ENCODE assay signal across 1 cellular context in the genomic region with DNA sequence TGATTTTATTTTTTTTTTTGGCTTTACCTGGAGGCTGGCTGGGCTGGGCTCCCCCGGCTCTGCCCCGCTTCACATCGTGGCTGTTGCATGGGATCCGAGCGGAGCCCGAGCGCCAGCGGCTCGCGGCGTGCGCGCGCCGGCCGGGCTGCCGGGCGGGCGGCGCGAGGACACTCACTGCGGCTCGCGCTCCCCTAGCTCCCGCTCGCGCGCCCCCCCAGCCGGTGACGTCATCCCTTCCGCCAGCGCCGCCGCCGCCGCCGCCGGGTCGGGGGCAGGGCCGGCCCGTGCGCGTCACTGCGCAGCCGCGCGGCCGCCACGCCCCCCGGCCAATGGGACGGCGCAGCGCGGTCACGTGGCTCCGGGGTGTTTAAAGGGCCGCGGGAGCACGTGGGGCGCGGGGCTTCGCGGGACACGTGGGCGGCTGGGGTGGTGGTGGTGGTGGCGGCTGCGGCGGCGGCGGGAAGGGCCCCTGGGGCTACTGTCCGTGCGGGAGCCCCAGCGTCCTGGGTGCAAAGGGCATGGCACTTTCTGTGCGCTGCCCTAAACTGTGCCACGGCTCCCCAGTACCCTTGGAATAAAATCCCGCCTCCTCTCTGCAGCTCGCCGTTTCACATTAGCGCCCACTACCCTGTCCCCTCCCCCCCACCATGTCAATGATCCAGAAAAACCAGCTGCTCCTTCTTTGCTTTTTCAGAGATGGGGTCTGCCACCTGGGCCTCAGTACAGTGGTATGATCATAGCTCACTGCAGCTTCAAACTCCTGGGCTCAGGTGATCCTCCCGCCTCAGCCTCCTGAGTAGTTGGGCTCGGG.
A peak's percentile ranks its signal among the peaks of the same experiment; 100 is the strongest.
TF ChIP-seq lines count a peak whose summit lies in the region.

TSS of gene PTPRS (minus strand) at position 176 of the 811 bp plus-strand sequence. CDS start 54,672 bp downstream, outside the sequence.

TF ChIP-seq in K562, 482 proteins besides CTCF, POLR2A, EP300 and RAD21 (continued from another document and continues in another):
- TF ChIP-seq ERF (CRISPR knock-in tag; IDR thresholded peaks at IDR 0.05) (peak; percentile 70; the same call in 1 of the 2 replicates), FOXM1 (IDR thresholded peaks at IDR 0.05; ENCODE audit: low read depth) (no peak), FOXM1 (CRISPR knock-in tag; IDR thresholded peaks at IDR 0.05; ENCODE audit: low read depth) (peak; percentile 81; the same call in 1 of the 2 replicates), CCAR2 (IDR thresholded peaks at IDR 0.05; ENCODE audit: low read depth, low read length) (no peak), ZNF197 (CRISPR knock-in tag; IDR thresholded peaks at IDR 0.05; ENCODE audit: low read depth) (no peak), ZNF431 (CRISPR knock-in tag; IDR thresholded peaks at IDR 0.05) (peak; percentile 84; the same call in 1 of the 2 replicates), PHF20 (IDR thresholded peaks at IDR 0.05; ENCODE audit: partially characterized antibody) (no peak), ZNF224 (CRISPR knock-in tag; IDR thresholded peaks at IDR 0.05) (peak; percentile 73; the same call in 1 of the 2 replicates), ZNF134 (CRISPR knock-in tag; conservative IDR thresholded peaks at IDR 0.05) (no peak), NFATC3 (IDR thresholded peaks at IDR 0.05) (no peak), ZNF121 (CRISPR knock-in tag; conservative IDR thresholded peaks at IDR 0.05) (no peak), CXXC5 (CRISPR knock-in tag; IDR thresholded peaks at IDR 0.05) (peak; percentile 82), DACH1 (IDR thresholded peaks at IDR 0.05; ENCODE audit: partially characterized antibody) (no peak), NKRF (IDR thresholded peaks at IDR 0.05; ENCODE audit: borderline replicate concordance) (peak; percentile 92), ZNF124 (CRISPR knock-in tag; IDR thresholded peaks at IDR 0.05) (peak; percentile 79; the same call in 1 of the 2 replicates), FOXA3 (CRISPR knock-in tag; conservative IDR thresholded peaks at IDR 0.05 in 1 of 2, IDR thresholded peaks at IDR 0.05 in 1 of 2) (peak in 1 of 2 experiments; percentile 81; a peak in 1 of 4 replicates), ZNF12 (CRISPR knock-in tag; IDR thresholded peaks at IDR 0.05) (no peak), STAG1 (CRISPR knock-in tag; IDR thresholded peaks at IDR 0.05; ENCODE audit: borderline replicate concordance) (no peak), SIN3A (IDR thresholded peaks at IDR 0.05; ENCODE audit: borderline replicate concordance in 2 of 2, control insufficient read depth in 1 of 2, low read depth in 2 of 2, low read length in 2 of 2) (peak in 1 of 2 experiments; percentile 96; a peak in 2 of 4 replicates), CREB1 (IDR thresholded peaks at IDR 0.05) (peak; percentile 71; the same call in 1 of the 2 replicates), CREB1 (CRISPR knock-in tag; IDR thresholded peaks at IDR 0.05) (no peak; the same call in none of the 2 replicates), ATF6 (CRISPR knock-in tag; IDR thresholded peaks at IDR 0.05) (peak; percentile 98), HDGF (IDR thresholded peaks at IDR 0.05) (no peak), ATF1 (CRISPR knock-in tag; IDR thresholded peaks at IDR 0.05) (no peak), ATF1 (tag; IDR thresholded peaks at IDR 0.05) (0 out of 2 replicates have a peak, but pooled peaks have one; percentile 10), ZNF263 (CRISPR knock-in tag; IDR thresholded peaks at IDR 0.05; ENCODE audit: borderline replicate concordance) (peak; percentile 77), NFYB (IDR thresholded peaks at IDR 0.05; ENCODE audit: extremely low read depth, insufficient read length) (peak; percentile 85), POLR2G (IDR thresholded peaks at IDR 0.05; ENCODE audit: low read depth, low read length) (peak; percentile 52; the same call in 1 of the 2 replicates), TSHZ1 (CRISPR knock-in tag; IDR thresholded peaks at IDR 0.05) (no peak), TCF15 (CRISPR knock-in tag; IDR thresholded peaks at IDR 0.05) (no peak), GABPA (tag; conservative IDR thresholded peaks at IDR 0.05; ENCODE audit: low read depth) (0 out of 2 replicates have a peak, but pooled peaks have one; percentile 17), HMGXB4 (CRISPR knock-in tag; IDR thresholded peaks at IDR 0.05) (peak; percentile 38; the same call in 1 of the 2 replicates)
- TF ChIP-seq, protein P1, sequence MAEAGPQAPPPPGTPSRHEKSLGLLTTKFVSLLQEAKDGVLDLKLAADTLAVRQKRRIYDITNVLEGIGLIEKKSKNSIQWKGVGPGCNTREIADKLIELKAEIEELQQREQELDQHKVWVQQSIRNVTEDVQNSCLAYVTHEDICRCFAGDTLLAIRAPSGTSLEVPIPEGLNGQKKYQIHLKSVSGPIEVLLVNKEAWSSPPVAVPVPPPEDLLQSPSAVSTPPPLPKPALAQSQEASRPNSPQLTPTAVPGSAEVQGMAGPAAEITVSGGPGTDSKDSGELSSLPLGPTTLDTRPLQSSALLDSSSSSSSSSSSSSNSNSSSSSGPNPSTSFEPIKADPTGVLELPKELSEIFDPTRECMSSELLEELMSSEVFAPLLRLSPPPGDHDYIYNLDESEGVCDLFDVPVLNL (CRISPR knock-in tag; IDR thresholded peaks at IDR 0.05; ENCODE audit: low read depth) = peak; percentile 61; the same call in 1 of the 2 replicates
- TF ChIP-seq, protein P2, sequence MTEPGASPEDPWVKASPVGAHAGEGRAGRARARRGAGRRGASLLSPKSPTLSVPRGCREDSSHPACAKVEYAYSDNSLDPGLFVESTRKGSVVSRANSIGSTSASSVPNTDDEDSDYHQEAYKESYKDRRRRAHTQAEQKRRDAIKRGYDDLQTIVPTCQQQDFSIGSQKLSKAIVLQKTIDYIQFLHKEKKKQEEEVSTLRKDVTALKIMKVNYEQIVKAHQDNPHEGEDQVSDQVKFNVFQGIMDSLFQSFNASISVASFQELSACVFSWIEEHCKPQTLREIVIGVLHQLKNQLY (CRISPR knock-in tag; conservative IDR thresholded peaks at IDR 0.05) = peak in 1 of 2 experiments; percentile 62; a peak in 1 of 4 replicates
- TF ChIP-seq, protein P3, sequence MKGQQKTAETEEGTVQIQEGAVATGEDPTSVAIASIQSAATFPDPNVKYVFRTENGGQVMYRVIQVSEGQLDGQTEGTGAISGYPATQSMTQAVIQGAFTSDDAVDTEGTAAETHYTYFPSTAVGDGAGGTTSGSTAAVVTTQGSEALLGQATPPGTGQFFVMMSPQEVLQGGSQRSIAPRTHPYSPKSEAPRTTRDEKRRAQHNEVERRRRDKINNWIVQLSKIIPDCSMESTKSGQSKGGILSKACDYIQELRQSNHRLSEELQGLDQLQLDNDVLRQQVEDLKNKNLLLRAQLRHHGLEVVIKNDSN (CRISPR knock-in tag; IDR thresholded peaks at IDR 0.05) = peak; percentile 91
- TF ChIP-seq, protein P4, sequence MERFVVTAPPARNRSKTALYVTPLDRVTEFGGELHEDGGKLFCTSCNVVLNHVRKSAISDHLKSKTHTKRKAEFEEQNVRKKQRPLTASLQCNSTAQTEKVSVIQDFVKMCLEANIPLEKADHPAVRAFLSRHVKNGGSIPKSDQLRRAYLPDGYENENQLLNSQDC (CRISPR knock-in tag; IDR thresholded peaks at IDR 0.05) = no peak
- TF ChIP-seq, protein P5, sequence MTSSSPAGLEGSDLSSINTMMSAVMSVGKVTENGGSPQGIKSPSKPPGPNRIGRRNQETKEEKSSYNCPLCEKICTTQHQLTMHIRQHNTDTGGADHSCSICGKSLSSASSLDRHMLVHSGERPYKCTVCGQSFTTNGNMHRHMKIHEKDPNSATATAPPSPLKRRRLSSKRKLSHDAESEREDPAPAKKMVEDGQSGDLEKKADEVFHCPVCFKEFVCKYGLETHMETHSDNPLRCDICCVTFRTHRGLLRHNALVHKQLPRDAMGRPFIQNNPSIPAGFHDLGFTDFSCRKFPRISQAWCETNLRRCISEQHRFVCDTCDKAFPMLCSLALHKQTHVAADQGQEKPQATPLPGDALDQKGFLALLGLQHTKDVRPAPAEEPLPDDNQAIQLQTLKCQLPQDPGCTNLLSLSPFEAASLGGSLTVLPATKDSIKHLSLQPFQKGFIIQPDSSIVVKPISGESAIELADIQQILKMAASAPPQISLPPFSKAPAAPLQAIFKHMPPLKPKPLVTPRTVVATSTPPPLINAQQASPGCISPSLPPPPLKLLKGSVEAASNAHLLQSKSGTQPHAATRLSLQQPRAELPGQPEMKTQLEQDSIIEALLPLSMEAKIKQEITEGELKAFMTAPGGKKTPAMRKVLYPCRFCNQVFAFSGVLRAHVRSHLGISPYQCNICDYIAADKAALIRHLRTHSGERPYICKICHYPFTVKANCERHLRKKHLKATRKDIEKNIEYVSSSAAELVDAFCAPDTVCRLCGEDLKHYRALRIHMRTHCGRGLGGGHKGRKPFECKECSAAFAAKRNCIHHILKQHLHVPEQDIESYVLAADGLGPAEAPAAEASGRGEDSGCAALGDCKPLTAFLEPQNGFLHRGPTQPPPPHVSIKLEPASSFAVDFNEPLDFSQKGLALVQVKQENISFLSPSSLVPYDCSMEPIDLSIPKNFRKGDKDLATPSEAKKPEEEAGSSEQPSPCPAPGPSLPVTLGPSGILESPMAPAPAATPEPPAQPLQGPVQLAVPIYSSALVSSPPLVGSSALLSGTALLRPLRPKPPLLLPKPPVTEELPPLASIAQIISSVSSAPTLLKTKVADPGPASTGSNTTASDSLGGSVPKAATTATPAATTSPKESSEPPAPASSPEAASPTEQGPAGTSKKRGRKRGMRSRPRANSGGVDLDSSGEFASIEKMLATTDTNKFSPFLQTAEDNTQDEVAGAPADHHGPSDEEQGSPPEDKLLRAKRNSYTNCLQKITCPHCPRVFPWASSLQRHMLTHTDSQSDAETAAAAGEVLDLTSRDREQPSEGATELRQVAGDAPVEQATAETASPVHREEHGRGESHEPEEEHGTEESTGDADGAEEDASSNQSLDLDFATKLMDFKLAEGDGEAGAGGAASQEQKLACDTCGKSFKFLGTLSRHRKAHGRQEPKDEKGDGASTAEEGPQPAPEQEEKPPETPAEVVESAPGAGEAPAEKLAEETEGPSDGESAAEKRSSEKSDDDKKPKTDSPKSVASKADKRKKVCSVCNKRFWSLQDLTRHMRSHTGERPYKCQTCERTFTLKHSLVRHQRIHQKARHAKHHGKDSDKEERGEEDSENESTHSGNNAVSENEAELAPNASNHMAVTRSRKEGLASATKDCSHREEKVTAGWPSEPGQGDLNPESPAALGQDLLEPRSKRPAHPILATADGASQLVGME (CRISPR knock-in tag; IDR thresholded peaks at IDR 0.05) = no peak
